In genomic region chr17:42002792-42003301, GRCh38 we compare ENCODE assay signal across 1 cellular context.
A peak's percentile ranks its signal among the peaks of the same experiment; 100 is the strongest.
TF ChIP-seq lines count a peak whose summit lies in the region.

No MANE protein-coding gene starts in this region.

TF ChIP-seq in HepG2, 621 proteins besides CTCF, POLR2A, EP300 and RAD21 (continued from another document and continues in another):
- TF ChIP-seq ZNF800 (CRISPR knock-in tag; IDR thresholded peaks at IDR 0.05) (no peak), MTF2 (CRISPR knock-in tag; IDR thresholded peaks at IDR 0.05; ENCODE audit: borderline replicate concordance) (no peak), SNAPC2 (CRISPR knock-in tag; IDR thresholded peaks at IDR 0.05) (no peak), PCBP1 (IDR thresholded peaks at IDR 0.05; ENCODE audit: borderline replicate concordance, low read depth, low read length) (no peak), ZNF737 (CRISPR knock-in tag; IDR thresholded peaks at IDR 0.05; ENCODE audit: borderline replicate concordance) (no peak), ZFP36L1 (CRISPR knock-in tag; IDR thresholded peaks at IDR 0.05) (0 out of 2 replicates have a peak, but pooled peaks have one; percentile 29), RNF219 (CRISPR knock-in tag; IDR thresholded peaks at IDR 0.05) (no peak), ZNF557 (CRISPR knock-in tag; IDR thresholded peaks at IDR 0.05) (no peak), ZNF510 (CRISPR knock-in tag; IDR thresholded peaks at IDR 0.05; ENCODE audit: low read depth) (no peak), GMEB1 (CRISPR knock-in tag; IDR thresholded peaks at IDR 0.05; ENCODE audit: borderline replicate concordance) (peak; percentile 34; the same call in 1 of the 2 replicates), ZNF329 (CRISPR knock-in tag; IDR thresholded peaks at IDR 0.05; ENCODE audit: low read depth) (no peak), LCORL (IDR thresholded peaks at IDR 0.05) (no peak), LCORL (CRISPR knock-in tag; IDR thresholded peaks at IDR 0.05) (no peak; the same call in 1 of the 2 replicates), BRCA1 (CRISPR knock-in tag; IDR thresholded peaks at IDR 0.05) (no peak), AHDC1 (CRISPR knock-in tag; IDR thresholded peaks at IDR 0.05; ENCODE audit: borderline replicate concordance) (peak; percentile 42; the same call in 1 of the 2 replicates), SMAD3 (CRISPR knock-in tag; IDR thresholded peaks at IDR 0.05) (no peak), ZNF354B (CRISPR knock-in tag; IDR thresholded peaks at IDR 0.05) (0 out of 2 replicates have a peak, but pooled peaks have one; percentile 66), SRSF9 (IDR thresholded peaks at IDR 0.05; ENCODE audit: borderline replicate concordance, insufficient read depth, low read depth, low read length, poor library complexity, severe bottlenecking) (no peak), SRF (IDR thresholded peaks at IDR 0.05; ENCODE audit: low read depth, low read length) (no peak), ZNF430 (CRISPR knock-in tag; IDR thresholded peaks at IDR 0.05) (no peak), TFE3 (CRISPR knock-in tag; IDR thresholded peaks at IDR 0.05) (no peak), TFDP2 (CRISPR knock-in tag; IDR thresholded peaks at IDR 0.05) (no peak)
- TF ChIP-seq, protein P1, sequence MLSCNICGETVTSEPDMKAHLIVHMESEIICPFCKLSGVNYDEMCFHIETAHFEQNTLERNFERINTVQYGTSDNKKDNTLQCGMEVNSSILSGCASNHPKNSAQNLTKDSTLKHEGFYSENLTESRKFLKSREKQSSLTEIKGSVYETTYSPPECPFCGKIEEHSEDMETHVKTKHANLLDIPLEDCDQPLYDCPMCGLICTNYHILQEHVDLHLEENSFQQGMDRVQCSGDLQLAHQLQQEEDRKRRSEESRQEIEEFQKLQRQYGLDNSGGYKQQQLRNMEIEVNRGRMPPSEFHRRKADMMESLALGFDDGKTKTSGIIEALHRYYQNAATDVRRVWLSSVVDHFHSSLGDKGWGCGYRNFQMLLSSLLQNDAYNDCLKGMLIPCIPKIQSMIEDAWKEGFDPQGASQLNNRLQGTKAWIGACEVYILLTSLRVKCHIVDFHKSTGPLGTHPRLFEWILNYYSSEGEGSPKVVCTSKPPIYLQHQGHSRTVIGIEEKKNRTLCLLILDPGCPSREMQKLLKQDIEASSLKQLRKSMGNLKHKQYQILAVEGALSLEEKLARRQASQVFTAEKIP (CRISPR knock-in tag; IDR thresholded peaks at IDR 0.05; ENCODE audit: borderline replicate concordance) = no peak
- TF ChIP-seq, protein P2, sequence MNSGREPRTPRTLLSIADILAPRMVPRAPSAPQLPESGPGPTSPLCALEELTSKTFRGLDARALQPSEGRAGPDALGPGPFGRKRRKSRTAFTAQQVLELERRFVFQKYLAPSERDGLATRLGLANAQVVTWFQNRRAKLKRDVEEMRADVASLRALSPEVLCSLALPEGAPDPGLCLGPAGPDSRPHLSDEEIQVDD (CRISPR knock-in tag; IDR thresholded peaks at IDR 0.05; ENCODE audit: borderline replicate concordance) = no peak
- TF ChIP-seq, protein P3, sequence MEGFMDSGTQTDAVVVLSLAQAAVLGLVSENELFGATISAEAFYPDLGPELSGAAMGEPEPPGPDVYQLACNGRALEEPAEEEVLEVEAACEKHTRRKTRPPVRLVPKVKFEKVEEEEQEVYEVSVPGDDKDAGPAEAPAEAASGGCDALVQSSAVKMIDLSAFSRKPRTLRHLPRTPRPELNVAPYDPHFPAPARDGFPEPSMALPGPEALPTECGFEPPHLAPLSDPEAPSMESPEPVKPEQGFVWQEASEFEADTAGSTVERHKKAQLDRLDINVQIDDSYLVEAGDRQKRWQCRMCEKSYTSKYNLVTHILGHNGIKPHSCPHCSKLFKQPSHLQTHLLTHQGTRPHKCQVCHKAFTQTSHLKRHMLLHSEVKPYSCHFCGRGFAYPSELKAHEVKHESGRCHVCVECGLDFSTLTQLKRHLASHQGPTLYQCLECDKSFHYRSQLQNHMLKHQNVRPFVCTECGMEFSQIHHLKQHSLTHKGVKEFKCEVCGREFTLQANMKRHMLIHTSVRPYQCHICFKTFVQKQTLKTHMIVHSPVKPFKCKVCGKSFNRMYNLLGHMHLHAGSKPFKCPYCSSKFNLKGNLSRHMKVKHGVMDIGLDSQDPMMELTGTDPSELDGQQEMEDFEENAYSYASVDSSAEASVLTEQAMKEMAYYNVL (CRISPR knock-in tag; IDR thresholded peaks at IDR 0.05; ENCODE audit: borderline replicate concordance) = no peak
- TF ChIP-seq, protein P4, sequence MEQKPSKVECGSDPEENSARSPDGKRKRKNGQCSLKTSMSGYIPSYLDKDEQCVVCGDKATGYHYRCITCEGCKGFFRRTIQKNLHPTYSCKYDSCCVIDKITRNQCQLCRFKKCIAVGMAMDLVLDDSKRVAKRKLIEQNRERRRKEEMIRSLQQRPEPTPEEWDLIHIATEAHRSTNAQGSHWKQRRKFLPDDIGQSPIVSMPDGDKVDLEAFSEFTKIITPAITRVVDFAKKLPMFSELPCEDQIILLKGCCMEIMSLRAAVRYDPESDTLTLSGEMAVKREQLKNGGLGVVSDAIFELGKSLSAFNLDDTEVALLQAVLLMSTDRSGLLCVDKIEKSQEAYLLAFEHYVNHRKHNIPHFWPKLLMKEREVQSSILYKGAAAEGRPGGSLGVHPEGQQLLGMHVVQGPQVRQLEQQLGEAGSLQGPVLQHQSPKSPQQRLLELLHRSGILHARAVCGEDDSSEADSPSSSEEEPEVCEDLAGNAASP (CRISPR knock-in tag; IDR thresholded peaks at IDR 0.05; ENCODE audit: borderline replicate concordance) = no peak
- TF ChIP-seq, protein P5, sequence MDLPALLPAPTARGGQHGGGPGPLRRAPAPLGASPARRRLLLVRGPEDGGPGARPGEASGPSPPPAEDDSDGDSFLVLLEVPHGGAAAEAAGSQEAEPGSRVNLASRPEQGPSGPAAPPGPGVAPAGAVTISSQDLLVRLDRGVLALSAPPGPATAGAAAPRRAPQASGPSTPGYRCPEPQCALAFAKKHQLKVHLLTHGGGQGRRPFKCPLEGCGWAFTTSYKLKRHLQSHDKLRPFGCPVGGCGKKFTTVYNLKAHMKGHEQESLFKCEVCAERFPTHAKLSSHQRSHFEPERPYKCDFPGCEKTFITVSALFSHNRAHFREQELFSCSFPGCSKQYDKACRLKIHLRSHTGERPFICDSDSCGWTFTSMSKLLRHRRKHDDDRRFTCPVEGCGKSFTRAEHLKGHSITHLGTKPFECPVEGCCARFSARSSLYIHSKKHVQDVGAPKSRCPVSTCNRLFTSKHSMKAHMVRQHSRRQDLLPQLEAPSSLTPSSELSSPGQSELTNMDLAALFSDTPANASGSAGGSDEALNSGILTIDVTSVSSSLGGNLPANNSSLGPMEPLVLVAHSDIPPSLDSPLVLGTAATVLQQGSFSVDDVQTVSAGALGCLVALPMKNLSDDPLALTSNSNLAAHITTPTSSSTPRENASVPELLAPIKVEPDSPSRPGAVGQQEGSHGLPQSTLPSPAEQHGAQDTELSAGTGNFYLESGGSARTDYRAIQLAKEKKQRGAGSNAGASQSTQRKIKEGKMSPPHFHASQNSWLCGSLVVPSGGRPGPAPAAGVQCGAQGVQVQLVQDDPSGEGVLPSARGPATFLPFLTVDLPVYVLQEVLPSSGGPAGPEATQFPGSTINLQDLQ (CRISPR knock-in tag; IDR thresholded peaks at IDR 0.05) = no peak
